In genomic region chr9:38233796-38234355, GRCh38 we compare ENCODE assay signal across 19 cellular contexts.
"Had no signal": no experiment of that assay in that cellular context is flagged by ENCODE, and none has a peak within 500 bp of the region (broad histone marks: within the 10 kb centered on the region; RNA-seq: fewer than 3 reads in every experiment).

No MANE protein-coding gene starts in this region.

- H3K4me3 Mint-ChIP-seq: naive thymus-derived CD8-positive, alpha-beta T cell had no signal

- H3K4me1 Mint-ChIP-seq: naive thymus-derived CD8-positive, alpha-beta T cell had no signal

- H3K4me3 ChIP-seq: heart right ventricle, mucosa of descending colon, ovary, stomach, thoracic aorta, transverse colon, uterus had no signal

- H3K4me1 ChIP-seq: stomach, transverse colon, uterus had no signal

- H3K36me3 Mint-ChIP-seq: naive thymus-derived CD8-positive, alpha-beta T cell had no signal

- H3K27ac Mint-ChIP-seq: naive thymus-derived CD8-positive, alpha-beta T cell had no signal

- H3K9me3 ChIP-seq: mucosa of descending colon, ovary, stomach, thoracic aorta, transverse colon, uterus had no signal

- DNase-seq: effector memory CD4-positive, alpha-beta T cell; heart right ventricle; hypothalamus; mammary epithelial cell; mucosa of descending colon; naive thymus-derived CD8-positive, alpha-beta T cell; ovary; right cardiac atrium; small intestine; stimulated activated CD4-positive, alpha-beta T cell treated with anti-CD3 and anti-CD28 coated beads, Interleukin-12 subunit alpha, Interleukin-12 subunit beta, amount 100 ng/mL, for 4 hours; stimulated activated naive CD4-positive, alpha-beta T cell; stomach; transverse colon; uterus had no signal

- H3K27me3 ChIP-seq: ovary, transverse colon, uterus had no signal

- H3K27ac ChIP-seq: heart right ventricle, ovary, stomach, thoracic aorta, transverse colon, uterus had no signal

- H3K9me3 Mint-ChIP-seq: naive thymus-derived CD8-positive, alpha-beta T cell had no signal

- FAIRE-seq: endometrium, frontal cortex, islet of Langerhans, small intestine had no signal

- ATAC-seq: heart right ventricle; left lobe of liver; naive thymus-derived CD8-positive, alpha-beta T cell; right cardiac atrium had no signal

- H3K36me3 ChIP-seq: heart right ventricle, ovary, stomach, thoracic aorta, transverse colon, uterus had no signal
